ENCODE assay signal across 1 cellular context in genomic region chr2:28753043-28753683, GRCh38.
TF ChIP-seq lines count a peak whose summit lies in the region.

No MANE protein-coding gene starts in this region.

TF ChIP-seq in GM23338, 12 proteins besides CTCF, POLR2A, EP300 and RAD21 (continued from another document):
- TF ChIP-seq ZNF462 (CRISPR knock-in tag; IDR thresholded peaks at IDR 0.05): no peak
- TF ChIP-seq EZH2phosphoT487 (IDR thresholded peaks at IDR 0.05; ENCODE audit: unreplicated experiment): no peak
- no peak for TF ChIP-seq STAT1 (IDR thresholded peaks at IDR 0.05; ENCODE audit: unreplicated experiment)
- TF ChIP-seq ZNF331 (CRISPR knock-in tag; IDR thresholded peaks at IDR 0.05; ENCODE audit: low read depth): no peak
- TF ChIP-seq CREB1 (CRISPR knock-in tag; IDR thresholded peaks at IDR 0.05; ENCODE audit: low read depth): no peak
- no peak for TF ChIP-seq EZH2 (IDR thresholded peaks at IDR 0.05; ENCODE audit: low read depth, unreplicated experiment)
- TF ChIP-seq NANOG (IDR thresholded peaks at IDR 0.05; ENCODE audit: borderline replicate concordance): no peak
- TF ChIP-seq JUNB (IDR thresholded peaks at IDR 0.05; ENCODE audit: unreplicated experiment): no peak
- no peak for TF ChIP-seq ZNF114 (CRISPR knock-in tag; IDR thresholded peaks at IDR 0.05)
TF ChIP-seq in GM23338: peak in this region for 0.
